24 cellular contexts compared by ENCODE assay signal in genomic region chr17:39695089-39695474, GRCh38. TPM values are rescaled to one million over a fixed set of nuclear protein-coding genes. Genes with fewer than 3 reads are reported as not detected.
DNase-seq lines count a peak whose midpoint lies in the region; ATAC-seq, FAIRE-seq and TF ChIP-seq lines count a peak whose summit lies in the region.
"Had no signal": no experiment of that assay in that cellular context is flagged by ENCODE, and none has a peak within 500 bp of the region (broad histone marks: within the 10 kb centered on the region; RNA-seq: fewer than 3 reads in every experiment).

No MANE protein-coding gene starts in this region.

- WGBS in H1 (ENCODE audit: extremely low coverage in 1 of 2, insufficient coverage in 1 of 2, insufficient read length in 1 of 2, insufficient replicate concordance in 2 of 2, low coverage in 1 of 2, low lambda C conversion rate in 2 of 2, missing lambda C conversion rate in 1 of 2), 2 experiments = 52% methylated on average over 2 of the region's 2 CpGs; no CpG with 5 or more reads in 1 of the 2 experiments
- 93% methylated on average over 2 of the region's 2 CpGs for WGBS in right lobe of liver (ENCODE audit: insufficient coverage, low coverage, low lambda C conversion rate, missing lambda C conversion rate)
- 81 to 83% methylated on average over 2 of the region's 2 CpGs for whole genome bisulfite sequencing in tibial nerve, 2 donors

- H3K4me3 ChIP-seq in HUES6 (ENCODE audit: low read depth, low read length) (no peak overlapping the region), H1 (ENCODE audit: extremely low read depth in 1 of 4, insufficient read depth in 2 of 4, low read depth in 3 of 4, low read length in 4 of 4) (no peak overlapping the region), right lobe of liver (no peak overlapping the region), tibial nerve (no peak overlapping the region)
- H3K4me3 ChIP-seq: ascending aorta had no signal

- DNase-seq in H1 (ENCODE audit: low read depth in 1 of 2, low spot score in 2 of 2) (no peak), right lobe of liver (no peak), tibial nerve (ENCODE audit: low spot score in 2 of 2) (no peak), Kasumi-1 (lab: John Stamatoyannopoulos, UW) (no peak), NCI-H1436 (lab: John Stamatoyannopoulos, UW) (no peak), T-helper 1 cell (no peak)
- no peak for DNase-seq in activated effector memory CD4-positive, alpha-beta T cell treated with Interleukin-2 at 50 U/mL for 16 hours
- DNase-seq: activated CD4-positive, alpha-beta T cell treated with anti-CD3 and anti-CD28 coated beads for 48 hours; CD4-positive, alpha-beta T cell; central memory CD4-positive, alpha-beta T cell; DMS 273 treated with DMSO at 0.1 percent for 48 hours; glutamatergic neuron; naive thymus-derived CD4-positive, alpha-beta T cell; NCI-H1694; NCI-H2171; NCI-H524; stimulated activated CD4-positive, alpha-beta T cell treated with anti-CD3 and anti-CD28 coated beads, Interleukin-4, amount 100 ng/mL, for 4 hours; T-helper 17 cell had no signal

- peak overlapping the region; percentile 7 to 20; a peak in 3 of 4 replicates for H3K4me2 ChIP-seq in H1 (ENCODE audit: insufficient read depth in 1 of 2, low read depth in 2 of 2, low read length in 2 of 2)

- H3K56ac ChIP-seq in H1 (replicated peaks; ENCODE audit: insufficient read length, low read depth, low read length) = peak overlapping the region; percentile 85

- H4K91ac ChIP-seq in H1 (replicated peaks; ENCODE audit: insufficient read length, low read length) = peak overlapping the region; percentile 67

- peak in 2 of 4 donors; percentile 2 to 11 for ATAC-seq in right lobe of liver
- ATAC-seq: activated naive CD4-positive, alpha-beta T cell treated with anti-CD3 and anti-CD28 coated beads, Interleukin-2, amount 50 U/mL, for 72 hours; naive thymus-derived CD4-positive, alpha-beta T cell; T-helper 17 cell had no signal

- no peak for TF ChIP-seq POLR2A in H1 (IDR thresholded peaks at IDR 0.05; ENCODE audit: control extremely low read depth in 1 of 2, low read depth in 2 of 2, low read length in 2 of 2)
- TF ChIP-seq POLR2A in right lobe of liver (IDR thresholded peaks at IDR 0.05) = no peak
- TF ChIP-seq POLR2A in tibial nerve (IDR thresholded peaks at IDR 0.05) = no peak

- no peaks in the 10 kb centered on the region for H3K36me3 ChIP-seq in HUES6 (ENCODE audit: control insufficient read depth, insufficient read depth, low read length)
- H3K36me3 ChIP-seq in H1 (ENCODE audit: control insufficient read depth in 2 of 4, insufficient read depth in 4 of 4, low read length in 3 of 4) = no peaks in the 10 kb centered on the region
- H3K36me3 ChIP-seq in right lobe of liver = no peaks in the 10 kb centered on the region
- peaks cover 0 to 6% (median 0%) of the 10 kb centered on the region in 3 donors for H3K36me3 ChIP-seq in tibial nerve
- H3K36me3 ChIP-seq: ascending aorta had no signal

- peak overlapping the region; percentile 54; the same call in 1 of the 2 replicates for H2AK5ac ChIP-seq in H1 (ENCODE audit: low read depth, low read length)

- TF ChIP-seq CTCF in H1 (IDR thresholded peaks at IDR 0.05; ENCODE audit: control extremely low read depth in 1 of 3, insufficient read depth in 1 of 3, low read depth in 1 of 3, low read length in 3 of 3) (no peak), right lobe of liver (IDR thresholded peaks at IDR 0.05) (no peak), tibial nerve (IDR thresholded peaks at IDR 0.05) (no peak)

- H4K20me1 ChIP-seq in H1 (replicated peaks in 1 of 2; ENCODE audit: control insufficient read depth in 1 of 2, insufficient read depth in 2 of 2, low read length in 2 of 2) = no peaks in the 10 kb centered on the region

- no peak overlapping the region for H3K14ac ChIP-seq in H1 (ENCODE audit: insufficient read length)

- no peak for FAIRE-seq in H1 (lab: Jason Lieb, UNC)
- FAIRE-seq: endothelial cell of umbilical vein, GM19239 had no signal

- H3K27me3 ChIP-seq in HUES6 (ENCODE audit: control insufficient read depth, insufficient read depth, low read length) = no peaks in the 10 kb centered on the region
- H3K27me3 ChIP-seq in H1 (replicated peaks in 1 of 4; ENCODE audit: control insufficient read depth in 3 of 4, extremely low read depth in 1 of 4, insufficient read depth in 3 of 4, low read length in 3 of 4) = no peaks in the 10 kb centered on the region
- H3K27me3 ChIP-seq in right lobe of liver = no peaks in the 10 kb centered on the region
- H3K27me3 ChIP-seq in tibial nerve = no peaks in the 10 kb centered on the region
- H3K27me3 ChIP-seq: ascending aorta had no signal

- H4K8ac ChIP-seq in H1 (ENCODE audit: extremely low read depth, insufficient read depth, low read length) = no peak overlapping the region

- H3K4ac ChIP-seq in H1 (replicated peaks; ENCODE audit: insufficient read length, low read depth, low read length) = peak overlapping the region; percentile 54

- H3K4me1 ChIP-seq in HUES6 (ENCODE audit: control insufficient read depth, insufficient read depth, low read length) (peaks cover 38% of the 10 kb centered on the region), H1 (replicated peaks in 1 of 4; ENCODE audit: control insufficient read depth in 3 of 4, insufficient read depth in 4 of 4, low read length in 3 of 4) (peaks cover 18 to 30% (median 21%) of the 10 kb centered on the region in 4 experiments), right lobe of liver (peaks cover 0 to 21% (median 9%) of the 10 kb centered on the region in 4 donors), tibial nerve (peaks cover 0 to 29% (median 0%) of the 10 kb centered on the region in 4 donors)

- peak overlapping the region; percentile 1 for H2BK20ac ChIP-seq in H1 (ENCODE audit: low read length)

- CTCF ChIA-PET in H1 (lab: Charles Lee; ENCODE audit: partially characterized antibody) = interaction anchor here (0.6 to 52.4 kb wide), 12 partner anchors 11 to 1022 kb away, joined by 3 to 1885 read pairs (median 4); partner anchors contain the start of genes MIEN1, PPP1R1B and STARD3

- no peak overlapping the region for H3K23ac ChIP-seq in H1 (ENCODE audit: insufficient read length)

- peak overlapping the region; percentile 77; the same call in 1 of the 2 replicates for H2BK15ac ChIP-seq in H1 (ENCODE audit: low read length)

- intact Hi-C loops in right lobe of liver (cut with DNase I) = no loop called here

- peaks cover 2% of the 10 kb centered on the region; the same call in 1 of the 2 replicates for H3K79me1 ChIP-seq in H1 (ENCODE audit: low read depth, low read length)

- TF ChIP-seq EP300 in H1 (IDR thresholded peaks at IDR 0.05; ENCODE audit: borderline replicate concordance in 1 of 2, low read depth in 2 of 2, low read length in 2 of 2) (no peak), tibial nerve (IDR thresholded peaks at IDR 0.05) (no peak)

- H2AFZ ChIP-seq in H1 (ENCODE audit: low read length) = no peak overlapping the region

- peak overlapping the region; percentile 86; the same call in 1 of the 2 replicates for H2BK12ac ChIP-seq in H1 (ENCODE audit: low read depth, low read length)

- peak overlapping the region; percentile 89; the same call in 1 of the 2 replicates for H3K18ac ChIP-seq in H1 (ENCODE audit: extremely low read depth, low read length)

- H2BK5ac ChIP-seq in H1 (ENCODE audit: low read depth, low read length) = peak overlapping the region; percentile 95

- POLR2A ChIA-PET in H1 (lab: Charles Lee; ENCODE audit: partially characterized antibody) = interaction anchor here (0.7 to 38.1 kb wide), 8 partner anchors 12 to 62 kb away, joined by 3 to 708 read pairs (median 4); partner anchors contain the start of genes PGAP3, PNMT and TCAP

- no peak for TF ChIP-seq RAD21 in H1 (IDR thresholded peaks at IDR 0.05 in 1 of 2, conservative IDR thresholded peaks at IDR 0.05 in 1 of 2; ENCODE audit: low read depth in 2 of 2, low read length in 2 of 2)

- no peak overlapping the region for H3K27ac ChIP-seq in HUES6 (ENCODE audit: low read depth, low read length)
- H3K27ac ChIP-seq in H1 (ENCODE audit: low read depth, low read length) = peak overlapping the region; percentile 87; the same call in 1 of the 2 replicates
- peak overlapping the region in 2 of 3 donors; percentile 66 to 80 for H3K27ac ChIP-seq in right lobe of liver
- H3K27ac ChIP-seq in tibial nerve = peak overlapping the region; percentile 12 to 87 (median 68)
- H3K27ac ChIP-seq: ascending aorta had no signal

- H4K5ac ChIP-seq in H1 (ENCODE audit: insufficient read length, low read depth, low read length) = peak overlapping the region; percentile 67

- peaks cover 4% of the 10 kb centered on the region; the same call in 1 of the 2 replicates for H3K23me2 ChIP-seq in H1 (ENCODE audit: low read depth, low read length)

- H3K9me3 ChIP-seq in HUES6 (ENCODE audit: control insufficient read depth, insufficient read depth, low read depth, low read length) = no peaks in the 10 kb centered on the region
- no peaks in the 10 kb centered on the region for H3K9me3 ChIP-seq in H1 (ENCODE audit: insufficient read depth in 2 of 2, low read depth in 1 of 2, low read length in 1 of 2)
- no peaks in the 10 kb centered on the region for H3K9me3 ChIP-seq in right lobe of liver
- H3K9me3 ChIP-seq in tibial nerve = no peaks in the 10 kb centered on the region
- H3K9me3 ChIP-seq: ascending aorta had no signal

- H3K79me2 ChIP-seq in H1 (ENCODE audit: control insufficient read depth in 1 of 2, insufficient read depth in 2 of 2, low read length in 2 of 2) = peaks cover 0 to 21% of the 10 kb centered on the region in 2 experiments; a peak in 2 of 4 replicates

- H3K9ac ChIP-seq in HUES6 (ENCODE audit: low read length) (peak overlapping the region; percentile 54), H1 (replicated peaks in 1 of 4; ENCODE audit: extremely low read depth in 1 of 4, low read depth in 3 of 4, low read length in 3 of 4) (peak overlapping the region in 1 of 4 experiments; percentile 33; a peak in 1 of 7 replicates)

- H2BK120ac ChIP-seq in H1 (replicated peaks; ENCODE audit: low read depth, low read length) = peak overlapping the region; percentile 27

RNA-seq across cellular contexts. Expression of gene ERBB2, which starts 4.8 kb away (rescaled TPM):
- 394 and 403 TPM in 2 replicates for total RNA-seq in H1 (2021; fragmentation: NEBNext Ultra II Directional; extraction: Animal tissue kit (Norgen Biotek cat#: 25700))
- 183 and 278 TPM in 2 replicates for polyA plus RNA-seq in H1 (2011; rRNA removed)
- 174 TPM for polyA plus RNA-seq in H1 (2011; cell fraction: cytosol; rRNA removed)
- 329 TPM for polyA plus RNA-seq in H1 (2011; cell fraction: nucleus; rRNA removed)
- polyA plus RNA-seq in H1 (2012, experiment 1 of 2) = 181 to 248 TPM (median 223 TPM) in 4 replicates
- 260 TPM for polyA plus RNA-seq in H1 (2012, experiment 2 of 2)
- polyA plus RNA-seq in H1 (2013, experiment 1 of 2) = 199 TPM
- polyA plus RNA-seq in H1 (2013, experiment 2 of 2) = 211 TPM
- polyA minus RNA-seq in H1 (2011; rRNA and poly(A)+ RNA removed) = 255 and 261 TPM in 2 replicates
- 264 TPM for polyA minus RNA-seq in H1 (2011; cell fraction: cytosol; rRNA and poly(A)+ RNA removed)
- 204 TPM for polyA minus RNA-seq in H1 (2011; cell fraction: nucleus; rRNA and poly(A)+ RNA removed)
- total RNA-seq in right lobe of liver (10 to 100 TPM in 5 of 6 experiments, 1 to 10 TPM in 1; 8.9 to 40.4 (median 26.2) TPM), tibial nerve (100 to 1,000 TPM; 101 to 131 (median 114) TPM)

RNA-seq across cellular contexts. Expression of gene PGAP3, which starts 7.2 kb away (rescaled TPM):
- total RNA-seq in H1 (2021; fragmentation: NEBNext Ultra II Directional; extraction: Animal tissue kit (Norgen Biotek cat#: 25700)) = 18.5 and 21.0 TPM in 2 replicates
- 30.7 and 32.2 TPM in 2 replicates for polyA plus RNA-seq in H1 (2011; rRNA removed)
- 26.7 TPM for polyA plus RNA-seq in H1 (2011; cell fraction: cytosol; rRNA removed)
- polyA plus RNA-seq in H1 (2011; cell fraction: nucleus; rRNA removed) = 97.3 TPM
- polyA plus RNA-seq in H1 (2012, experiment 1 of 2) = 16.4 to 26.1 TPM (median 23.6 TPM) in 4 replicates
- 17.3 TPM for polyA plus RNA-seq in H1 (2012, experiment 2 of 2)
- 16.2 TPM for polyA plus RNA-seq in H1 (2013, experiment 1 of 2)
- polyA plus RNA-seq in H1 (2013, experiment 2 of 2) = 14.6 TPM
- polyA minus RNA-seq in H1 (2011; rRNA and poly(A)+ RNA removed) = 28.0 and 33.0 TPM in 2 replicates
- polyA minus RNA-seq in H1 (2011; cell fraction: cytosol; rRNA and poly(A)+ RNA removed) = 11.7 TPM
- 13.7 TPM for polyA minus RNA-seq in H1 (2011; cell fraction: nucleus; rRNA and poly(A)+ RNA removed)
- 10 to 100 TPM in 5 of 6 experiments, 1 to 10 TPM in 1; 9.7 to 25.7 (median 18.3) TPM for total RNA-seq in right lobe of liver
- total RNA-seq in tibial nerve = 10 to 100 TPM; 10.9 to 16.5 (median 15.1) TPM

RNA-seq across cellular contexts. Expression of gene PNMT, which starts 26.8 kb away (rescaled TPM):
- total RNA-seq in H1 (2021; fragmentation: NEBNext Ultra II Directional; extraction: Animal tissue kit (Norgen Biotek cat#: 25700)) = 4.4 and 5.6 TPM in 2 replicates
- polyA plus RNA-seq in H1 (2011; rRNA removed) = 10.5 and 10.9 TPM in 2 replicates
- 8.1 TPM for polyA plus RNA-seq in H1 (2011; cell fraction: cytosol; rRNA removed)
- polyA plus RNA-seq in H1 (2011; cell fraction: nucleus; rRNA removed) = 10.0 TPM
- polyA plus RNA-seq in H1 (2012, experiment 1 of 2) = 4.3 to 8.6 TPM (median 7.6 TPM) in 4 replicates
- polyA plus RNA-seq in H1 (2012, experiment 2 of 2) = 5.6 TPM
- polyA plus RNA-seq in H1 (2013, experiment 1 of 2) = 3.4 TPM
- 3.4 TPM for polyA plus RNA-seq in H1 (2013, experiment 2 of 2)
- 0.95 and 1.4 TPM in 2 replicates for polyA minus RNA-seq in H1 (2011; rRNA and poly(A)+ RNA removed)
- 4.9 TPM for polyA minus RNA-seq in H1 (2011; cell fraction: cytosol; rRNA and poly(A)+ RNA removed)
- 1.7 TPM for polyA minus RNA-seq in H1 (2011; cell fraction: nucleus; rRNA and poly(A)+ RNA removed)
- total RNA-seq in right lobe of liver = under 1 TPM in 2 of 6 experiments, not detected in 4; 0.37 TPM
- 10 to 100 TPM in 3 of 4 donors, 1 to 10 TPM in 1; 2.4 to 19.6 (median 12.4) TPM for total RNA-seq in tibial nerve
- total RNA-seq: activated T-helper 1 cell treated with anti-CD3 and anti-CD28 coated beads, Interleukin-12 subunit alpha, Interleukin-12 subunit beta, Interleukin-2, Interleukin-4 antibody, amounts not matched to agents 30 ng/mL and 10 ng/mL and 1 ng/mL, durations not matched to agents 14 hours and 24 hours and 36 hours; endothelial cell of umbilical vein; T-helper 17 cell had no signal

RNA-seq across cellular contexts. Expression of gene TCAP, which starts 29.9 kb away (rescaled TPM):
- total RNA-seq in H1 (2021; fragmentation: NEBNext Ultra II Directional; extraction: Animal tissue kit (Norgen Biotek cat#: 25700)) = 1.4 TPM in 2 replicates
- 0.82 and 1.3 TPM in 2 replicates for polyA plus RNA-seq in H1 (2011; rRNA removed)
- polyA plus RNA-seq in H1 (2011; cell fraction: cytosol; rRNA removed) = 1.2 TPM
- 8.9 TPM for polyA plus RNA-seq in H1 (2011; cell fraction: nucleus; rRNA removed)
- 1.7 to 2.6 TPM (median 2.3 TPM) in 4 replicates for polyA plus RNA-seq in H1 (2012, experiment 1 of 2)
- polyA plus RNA-seq in H1 (2012, experiment 2 of 2) = 1.4 TPM
- 0.49 TPM for polyA plus RNA-seq in H1 (2013, experiment 1 of 2)
- polyA plus RNA-seq in H1 (2013, experiment 2 of 2) = 0.48 TPM
- 1.1 and 1.3 TPM in 2 replicates for polyA minus RNA-seq in H1 (2011; rRNA and poly(A)+ RNA removed)
- polyA minus RNA-seq in H1 (2011; cell fraction: cytosol; rRNA and poly(A)+ RNA removed) = 1.4 TPM
- polyA minus RNA-seq in H1 (2011; cell fraction: nucleus; rRNA and poly(A)+ RNA removed) = 4.2 TPM
- total RNA-seq in right lobe of liver (1 to 10 TPM in 4 of 6 experiments, under 1 TPM in 2; 0.49 to 4.3 (median 1.1) TPM), tibial nerve (1 to 10 TPM in 1 of 4 donors, under 1 TPM in 3; 0.30 to 5.5 (median 0.61) TPM)
- total RNA-seq: ascending aorta had no signal

RNA-seq across cellular contexts. Expression of gene MIEN1, which starts 35.2 kb away (rescaled TPM):
- total RNA-seq in H1 (2021; fragmentation: NEBNext Ultra II Directional; extraction: Animal tissue kit (Norgen Biotek cat#: 25700)) = 29.6 and 30.0 TPM in 2 replicates
- 54.9 and 57.9 TPM in 2 replicates for polyA plus RNA-seq in H1 (2011; rRNA removed)
- polyA plus RNA-seq in H1 (2011; cell fraction: cytosol; rRNA removed) = 54.6 TPM
- 42.7 TPM for polyA plus RNA-seq in H1 (2011; cell fraction: nucleus; rRNA removed)
- polyA plus RNA-seq in H1 (2012, experiment 1 of 2) = 37.9 to 58.0 TPM (median 50.9 TPM) in 4 replicates
- polyA plus RNA-seq in H1 (2012, experiment 2 of 2) = 59.0 TPM
- 49.1 TPM for polyA plus RNA-seq in H1 (2013, experiment 1 of 2)
- polyA plus RNA-seq in H1 (2013, experiment 2 of 2) = 49.1 TPM
- polyA minus RNA-seq in H1 (2011; rRNA and poly(A)+ RNA removed) = 20.0 and 21.9 TPM in 2 replicates
- 19.7 TPM for polyA minus RNA-seq in H1 (2011; cell fraction: cytosol; rRNA and poly(A)+ RNA removed)
- 24.2 TPM for polyA minus RNA-seq in H1 (2011; cell fraction: nucleus; rRNA and poly(A)+ RNA removed)
- total RNA-seq in right lobe of liver (10 to 100 TPM; 23.1 to 61.6 (median 29.0) TPM), tibial nerve (10 to 100 TPM; 29.8 to 65.3 (median 43.5) TPM)
